1 cellular context compared by ENCODE assay signal in the genomic region with DNA sequence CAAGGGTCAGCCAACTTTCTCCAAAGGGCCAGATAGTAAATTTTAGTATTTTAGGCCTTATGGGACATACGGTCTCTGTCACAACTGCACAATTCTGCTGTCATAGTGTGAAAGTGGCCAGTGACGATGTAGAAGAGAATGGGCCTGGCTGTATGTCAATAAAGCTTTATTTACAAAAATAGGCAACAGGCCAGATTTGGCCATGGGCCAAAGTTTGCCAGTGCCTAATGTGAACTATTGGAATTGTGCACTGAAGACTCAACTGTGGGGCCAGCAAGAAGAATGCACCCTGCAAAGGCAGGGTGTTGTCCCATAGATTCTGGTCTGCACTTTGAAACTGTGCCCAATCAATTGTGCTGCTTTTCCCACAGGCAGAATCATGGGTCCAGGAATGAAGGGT.
TF ChIP-seq lines count a peak whose summit lies in the region.

No MANE protein-coding gene starts in this region.

TF ChIP-seq in HepG2, 621 proteins besides CTCF, POLR2A, EP300 and RAD21 (continued from another document):
- TF ChIP-seq, protein P1, sequence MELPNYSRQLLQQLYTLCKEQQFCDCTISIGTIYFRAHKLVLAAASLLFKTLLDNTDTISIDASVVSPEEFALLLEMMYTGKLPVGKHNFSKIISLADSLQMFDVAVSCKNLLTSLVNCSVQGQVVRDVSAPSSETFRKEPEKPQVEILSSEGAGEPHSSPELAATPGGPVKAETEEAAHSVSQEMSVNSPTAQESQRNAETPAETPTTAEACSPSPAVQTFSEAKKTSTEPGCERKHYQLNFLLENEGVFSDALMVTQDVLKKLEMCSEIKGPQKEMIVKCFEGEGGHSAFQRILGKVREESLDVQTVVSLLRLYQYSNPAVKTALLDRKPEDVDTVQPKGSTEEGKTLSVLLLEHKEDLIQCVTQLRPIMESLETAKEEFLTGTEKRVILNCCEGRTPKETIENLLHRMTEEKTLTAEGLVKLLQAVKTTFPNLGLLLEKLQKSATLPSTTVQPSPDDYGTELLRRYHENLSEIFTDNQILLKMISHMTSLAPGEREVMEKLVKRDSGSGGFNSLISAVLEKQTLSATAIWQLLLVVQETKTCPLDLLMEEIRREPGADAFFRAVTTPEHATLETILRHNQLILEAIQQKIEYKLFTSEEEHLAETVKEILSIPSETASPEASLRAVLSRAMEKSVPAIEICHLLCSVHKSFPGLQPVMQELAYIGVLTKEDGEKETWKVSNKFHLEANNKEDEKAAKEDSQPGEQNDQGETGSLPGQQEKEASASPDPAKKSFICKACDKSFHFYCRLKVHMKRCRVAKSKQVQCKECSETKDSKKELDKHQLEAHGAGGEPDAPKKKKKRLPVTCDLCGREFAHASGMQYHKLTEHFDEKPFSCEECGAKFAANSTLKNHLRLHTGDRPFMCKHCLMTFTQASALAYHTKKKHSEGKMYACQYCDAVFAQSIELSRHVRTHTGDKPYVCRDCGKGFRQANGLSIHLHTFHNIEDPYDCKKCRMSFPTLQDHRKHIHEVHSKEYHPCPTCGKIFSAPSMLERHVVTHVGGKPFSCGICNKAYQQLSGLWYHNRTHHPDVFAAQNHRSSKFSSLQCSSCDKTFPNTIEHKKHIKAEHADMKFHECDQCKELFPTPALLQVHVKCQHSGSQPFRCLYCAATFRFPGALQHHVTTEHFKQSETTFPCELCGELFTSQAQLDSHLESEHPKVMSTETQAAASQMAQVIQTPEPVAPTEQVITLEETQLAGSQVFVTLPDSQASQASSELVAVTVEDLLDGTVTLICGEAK (IDR thresholded peaks at IDR 0.05): 0 out of 2 replicates have a peak, but pooled peaks have one; percentile 31
- TF ChIP-seq, protein P1 (CRISPR knock-in tag; IDR thresholded peaks at IDR 0.05): peak; percentile 95
- no peak for TF ChIP-seq ETV6 (CRISPR knock-in tag; conservative IDR thresholded peaks at IDR 0.05)
